Comparison of ENCODE assay signal across 1 cellular context in the genomic region with DNA sequence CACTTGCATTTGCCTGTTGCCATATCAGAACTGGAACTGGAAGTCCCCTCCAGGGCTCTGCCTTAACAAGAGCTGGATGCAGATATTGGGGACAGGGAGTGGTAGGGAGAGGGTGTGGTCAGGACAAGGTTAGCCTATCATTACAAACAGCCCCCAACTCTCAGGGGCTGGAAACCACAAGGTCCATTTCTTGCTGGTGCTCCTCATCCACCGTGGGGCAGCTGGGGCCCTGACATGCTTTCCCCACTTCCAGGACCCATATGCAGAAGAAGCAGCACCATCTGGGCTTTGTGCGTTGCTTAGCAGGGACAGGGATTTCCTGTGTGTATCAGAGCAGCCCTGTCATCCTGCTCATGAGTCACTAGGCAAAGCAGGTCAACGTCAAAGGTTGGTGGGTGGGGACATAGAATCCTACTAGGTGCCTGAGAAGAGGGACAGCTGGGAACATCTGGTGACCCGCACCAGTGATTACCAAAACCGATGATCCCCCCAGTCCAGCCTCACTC.
A peak's percentile ranks its signal among the peaks of the same experiment; 100 is the strongest.
TF ChIP-seq lines count a peak whose summit lies in the region.

No MANE protein-coding gene starts in this region.

TF ChIP-seq in HepG2, 621 proteins besides CTCF, POLR2A, EP300 and RAD21:
- TF ChIP-seq, protein P1, sequence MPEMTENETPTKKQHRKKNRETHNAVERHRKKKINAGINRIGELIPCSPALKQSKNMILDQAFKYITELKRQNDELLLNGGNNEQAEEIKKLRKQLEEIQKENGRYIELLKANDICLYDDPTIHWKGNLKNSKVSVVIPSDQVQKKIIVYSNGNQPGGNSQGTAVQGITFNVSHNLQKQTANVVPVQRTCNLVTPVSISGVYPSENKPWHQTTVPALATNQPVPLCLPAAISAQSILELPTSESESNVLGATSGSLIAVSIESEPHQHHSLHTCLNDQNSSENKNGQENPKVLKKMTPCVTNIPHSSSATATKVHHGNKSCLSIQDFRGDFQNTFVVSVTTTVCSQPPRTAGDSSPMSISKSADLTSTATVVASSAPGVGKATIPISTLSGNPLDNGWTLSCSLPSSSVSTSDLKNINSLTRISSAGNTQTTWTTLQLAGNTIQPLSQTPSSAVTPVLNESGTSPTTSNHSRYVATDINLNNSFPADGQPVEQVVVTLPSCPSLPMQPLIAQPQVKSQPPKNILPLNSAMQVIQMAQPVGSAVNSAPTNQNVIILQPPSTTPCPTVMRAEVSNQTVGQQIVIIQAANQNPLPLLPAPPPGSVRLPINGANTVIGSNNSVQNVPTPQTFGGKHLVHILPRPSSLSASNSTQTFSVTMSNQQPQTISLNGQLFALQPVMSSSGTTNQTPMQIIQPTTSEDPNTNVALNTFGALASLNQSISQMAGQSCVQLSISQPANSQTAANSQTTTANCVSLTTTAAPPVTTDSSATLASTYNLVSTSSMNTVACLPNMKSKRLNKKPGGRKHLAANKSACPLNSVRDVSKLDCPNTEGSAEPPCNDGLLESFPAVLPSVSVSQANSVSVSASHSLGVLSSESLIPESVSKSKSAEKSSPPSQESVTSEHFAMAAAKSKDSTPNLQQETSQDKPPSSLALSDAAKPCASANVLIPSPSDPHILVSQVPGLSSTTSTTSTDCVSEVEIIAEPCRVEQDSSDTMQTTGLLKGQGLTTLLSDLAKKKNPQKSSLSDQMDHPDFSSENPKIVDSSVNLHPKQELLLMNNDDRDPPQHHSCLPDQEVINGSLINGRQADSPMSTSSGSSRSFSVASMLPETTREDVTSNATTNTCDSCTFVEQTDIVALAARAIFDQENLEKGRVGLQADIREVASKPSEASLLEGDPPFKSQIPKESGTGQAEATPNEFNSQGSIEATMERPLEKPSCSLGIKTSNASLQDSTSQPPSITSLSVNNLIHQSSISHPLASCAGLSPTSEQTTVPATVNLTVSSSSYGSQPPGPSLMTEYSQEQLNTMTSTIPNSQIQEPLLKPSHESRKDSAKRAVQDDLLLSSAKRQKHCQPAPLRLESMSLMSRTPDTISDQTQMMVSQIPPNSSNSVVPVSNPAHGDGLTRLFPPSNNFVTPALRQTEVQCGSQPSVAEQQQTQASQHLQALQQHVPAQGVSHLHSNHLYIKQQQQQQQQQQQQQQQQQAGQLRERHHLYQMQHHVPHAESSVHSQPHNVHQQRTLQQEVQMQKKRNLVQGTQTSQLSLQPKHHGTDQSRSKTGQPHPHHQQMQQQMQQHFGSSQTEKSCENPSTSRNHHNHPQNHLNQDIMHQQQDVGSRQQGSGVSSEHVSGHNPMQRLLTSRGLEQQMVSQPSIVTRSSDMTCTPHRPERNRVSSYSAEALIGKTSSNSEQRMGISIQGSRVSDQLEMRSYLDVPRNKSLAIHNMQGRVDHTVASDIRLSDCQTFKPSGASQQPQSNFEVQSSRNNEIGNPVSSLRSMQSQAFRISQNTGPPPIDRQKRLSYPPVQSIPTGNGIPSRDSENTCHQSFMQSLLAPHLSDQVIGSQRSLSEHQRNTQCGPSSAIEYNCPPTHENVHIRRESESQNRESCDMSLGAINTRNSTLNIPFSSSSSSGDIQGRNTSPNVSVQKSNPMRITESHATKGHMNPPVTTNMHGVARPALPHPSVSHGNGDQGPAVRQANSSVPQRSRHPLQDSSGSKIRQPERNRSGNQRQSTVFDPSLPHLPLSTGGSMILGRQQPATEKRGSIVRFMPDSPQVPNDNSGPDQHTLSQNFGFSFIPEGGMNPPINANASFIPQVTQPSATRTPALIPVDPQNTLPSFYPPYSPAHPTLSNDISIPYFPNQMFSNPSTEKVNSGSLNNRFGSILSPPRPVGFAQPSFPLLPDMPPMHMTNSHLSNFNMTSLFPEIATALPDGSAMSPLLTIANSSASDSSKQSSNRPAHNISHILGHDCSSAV (CRISPR knock-in tag; IDR thresholded peaks at IDR 0.05; ENCODE audit: borderline replicate concordance): no peak
- TF ChIP-seq FOSL2 (CRISPR knock-in tag; IDR thresholded peaks at IDR 0.05) (peak; percentile 36; the same call in 1 of the 2 replicates), RFX5 (IDR thresholded peaks at IDR 0.05; ENCODE audit: low read depth, low read length) (peak; percentile 81), HMG20A (CRISPR knock-in tag; IDR thresholded peaks at IDR 0.05; ENCODE audit: borderline replicate concordance) (no peak), NR3C1 (CRISPR knock-in tag; IDR thresholded peaks at IDR 0.05) (no peak)
- TF ChIP-seq, protein P2, sequence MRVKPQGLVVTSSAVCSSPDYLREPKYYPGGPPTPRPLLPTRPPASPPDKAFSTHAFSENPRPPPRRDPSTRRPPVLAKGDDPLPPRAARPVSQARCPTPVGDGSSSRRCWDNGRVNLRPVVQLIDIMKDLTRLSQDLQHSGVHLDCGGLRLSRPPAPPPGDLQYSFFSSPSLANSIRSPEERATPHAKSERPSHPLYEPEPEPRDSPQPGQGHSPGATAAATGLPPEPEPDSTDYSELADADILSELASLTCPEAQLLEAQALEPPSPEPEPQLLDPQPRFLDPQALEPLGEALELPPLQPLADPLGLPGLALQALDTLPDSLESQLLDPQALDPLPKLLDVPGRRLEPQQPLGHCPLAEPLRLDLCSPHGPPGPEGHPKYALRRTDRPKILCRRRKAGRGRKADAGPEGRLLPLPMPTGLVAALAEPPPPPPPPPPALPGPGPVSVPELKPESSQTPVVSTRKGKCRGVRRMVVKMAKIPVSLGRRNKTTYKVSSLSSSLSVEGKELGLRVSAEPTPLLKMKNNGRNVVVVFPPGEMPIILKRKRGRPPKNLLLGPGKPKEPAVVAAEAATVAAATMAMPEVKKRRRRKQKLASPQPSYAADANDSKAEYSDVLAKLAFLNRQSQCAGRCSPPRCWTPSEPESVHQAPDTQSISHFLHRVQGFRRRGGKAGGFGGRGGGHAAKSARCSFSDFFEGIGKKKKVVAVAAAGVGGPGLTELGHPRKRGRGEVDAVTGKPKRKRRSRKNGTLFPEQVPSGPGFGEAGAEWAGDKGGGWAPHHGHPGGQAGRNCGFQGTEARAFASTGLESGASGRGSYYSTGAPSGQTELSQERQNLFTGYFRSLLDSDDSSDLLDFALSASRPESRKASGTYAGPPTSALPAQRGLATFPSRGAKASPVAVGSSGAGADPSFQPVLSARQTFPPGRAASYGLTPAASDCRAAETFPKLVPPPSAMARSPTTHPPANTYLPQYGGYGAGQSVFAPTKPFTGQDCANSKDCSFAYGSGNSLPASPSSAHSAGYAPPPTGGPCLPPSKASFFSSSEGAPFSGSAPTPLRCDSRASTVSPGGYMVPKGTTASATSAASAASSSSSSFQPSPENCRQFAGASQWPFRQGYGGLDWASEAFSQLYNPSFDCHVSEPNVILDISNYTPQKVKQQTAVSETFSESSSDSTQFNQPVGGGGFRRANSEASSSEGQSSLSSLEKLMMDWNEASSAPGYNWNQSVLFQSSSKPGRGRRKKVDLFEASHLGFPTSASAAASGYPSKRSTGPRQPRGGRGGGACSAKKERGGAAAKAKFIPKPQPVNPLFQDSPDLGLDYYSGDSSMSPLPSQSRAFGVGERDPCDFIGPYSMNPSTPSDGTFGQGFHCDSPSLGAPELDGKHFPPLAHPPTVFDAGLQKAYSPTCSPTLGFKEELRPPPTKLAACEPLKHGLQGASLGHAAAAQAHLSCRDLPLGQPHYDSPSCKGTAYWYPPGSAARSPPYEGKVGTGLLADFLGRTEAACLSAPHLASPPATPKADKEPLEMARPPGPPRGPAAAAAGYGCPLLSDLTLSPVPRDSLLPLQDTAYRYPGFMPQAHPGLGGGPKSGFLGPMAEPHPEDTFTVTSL (CRISPR knock-in tag; IDR thresholded peaks at IDR 0.05; ENCODE audit: borderline replicate concordance): no peak
